Comparison of ENCODE assay signal across 18 cellular contexts in the genomic region with DNA sequence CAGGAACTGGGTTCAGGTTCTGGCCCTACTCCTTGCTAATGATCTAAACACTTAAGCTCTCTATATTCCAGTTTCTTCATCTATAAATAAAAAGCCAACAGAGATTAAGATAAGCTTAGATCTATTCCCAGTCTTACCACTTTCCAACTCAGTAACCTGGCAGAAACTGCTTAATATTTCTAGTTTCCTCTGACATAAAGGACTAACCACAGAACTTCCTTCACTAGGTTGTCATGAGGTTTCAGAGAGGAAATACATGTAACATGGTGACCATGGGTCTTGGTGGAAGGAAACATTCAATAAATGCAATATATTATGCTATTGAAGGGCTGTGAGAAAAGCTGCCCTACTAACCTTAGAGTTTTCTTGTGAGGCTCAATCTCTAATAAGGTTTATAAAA.
A peak's percentile ranks its signal among the peaks of the same experiment; 100 is the strongest.
DNase-seq lines count a peak whose midpoint lies in the region; ATAC-seq lines count a peak whose summit lies in the region.
"Had no signal": no experiment of that assay in that cellular context is flagged by ENCODE, and none has a peak within 500 bp of the region (broad histone marks: within the 10 kb centered on the region; RNA-seq: fewer than 3 reads in every experiment).

No MANE protein-coding gene starts in this region.

- H3K23ac ChIP-seq in neuronal stem cell (ENCODE audit: low read depth, low read length, poor library complexity), result no peak overlapping the region

- H2BK15ac ChIP-seq in neuronal stem cell (ENCODE audit: low read length), result no peak overlapping the region

- H3K36me3 Mint-ChIP-seq in activated naive CD4-positive, alpha-beta T cell treated with anti-CD3 and anti-CD28 coated beads, Interleukin-2, amount 50 U/mL, for 72 hours, result no peaks in the 10 kb centered on the region
- no peaks in the 10 kb centered on the region for H3K36me3 Mint-ChIP-seq in activated CD4-positive, alpha-beta memory T cell treated with anti-CD3 and anti-CD28 coated beads, Interleukin-2, amount 10 ng/mL, durations not matched to agents 7 days and 5 days (ENCODE audit: low read depth)

- H3K9me3 ChIP-seq in BLaER1, result no peaks in the 10 kb centered on the region
- H3K9me3 ChIP-seq in neuronal stem cell (replicated peaks in 1 of 2; ENCODE audit: control insufficient read depth in 2 of 2, insufficient read depth in 1 of 2, low read depth in 1 of 2, low read length in 2 of 2), result no peaks in the 10 kb centered on the region
- H3K9me3 ChIP-seq: A549 had no signal

- H3K9ac ChIP-seq in BLaER1 (no peak overlapping the region), neuronal stem cell (ENCODE audit: low read depth, low read length, poor library complexity) (no peak overlapping the region)

- H4K20me1 ChIP-seq in BLaER1, result no peaks in the 10 kb centered on the region

- H2AFZ ChIP-seq in neuronal stem cell (ENCODE audit: low read length), result no peak overlapping the region

- POLR2A ChIA-PET in activated CD4-positive, alpha-beta memory T cell treated with anti-CD3 and anti-CD28 coated beads, Interleukin-2, amount 10 ng/mL, durations not matched to agents 7 days and 5 days (lab: Charles Lee), result no interaction called here

- H3K36me3 ChIP-seq in BLaER1 (no peaks in the 10 kb centered on the region), neuronal stem cell (replicated peaks in 1 of 2; ENCODE audit: control insufficient read depth in 2 of 2, insufficient read depth in 2 of 2, low read length in 2 of 2) (no peaks in the 10 kb centered on the region)

- CTCF ChIA-PET in activated CD4-positive, alpha-beta memory T cell treated with anti-CD3 and anti-CD28 coated beads, Interleukin-2, amount 10 ng/mL, durations not matched to agents 7 days and 5 days (lab: Charles Lee), result no interaction called here

- H4K8ac ChIP-seq in neuronal stem cell (ENCODE audit: low read depth, low read length), result no peak overlapping the region

- no peak overlapping the region for H3K14ac ChIP-seq in neuronal stem cell (ENCODE audit: low read length)

- peak overlapping the region; percentile 7 for H3K4me2 ChIP-seq in BLaER1
- H3K4me2 ChIP-seq in neuronal stem cell (ENCODE audit: insufficient read depth, low read length, poor library complexity, severe bottlenecking), result no peak overlapping the region
- H3K4me2 ChIP-seq: A549 had no signal

- peak; percentile 60 for ATAC-seq in GM19328 (IDR thresholded peaks at IDR 0.05; ENCODE audit: unreplicated experiment)
- peak; percentile 50 for ATAC-seq in HG02610 (IDR thresholded peaks at IDR 0.05; ENCODE audit: unreplicated experiment)
- ATAC-seq in HG03442 (IDR thresholded peaks at IDR 0.05; ENCODE audit: unreplicated experiment), result peak; percentile 55
- ATAC-seq in activated naive CD4-positive, alpha-beta T cell treated with anti-CD3 and anti-CD28 coated beads, Interleukin-2, amount 50 U/mL, for 72 hours, result no peak
- ATAC-seq: A549; activated CD4-positive, alpha-beta T cell treated with anti-CD3 and anti-CD28 coated beads for 36 hours; stimulated activated naive CD8-positive, alpha-beta T cell treated with anti-CD3 and anti-CD28 coated beads, Interleukin-15, amount 100 ng/mL, for 72 hours had no signal

- no peak overlapping the region for H2BK120ac ChIP-seq in neuronal stem cell (ENCODE audit: low read depth, low read length)

- H2AK5ac ChIP-seq in neuronal stem cell (ENCODE audit: low read depth, low read length), result no peak overlapping the region

- H3K27ac ChIP-seq in BLaER1 (no peak overlapping the region), neuronal stem cell (replicated peaks; ENCODE audit: low read length) (no peak overlapping the region)
- H3K27ac ChIP-seq: A549, epithelial cell of prostate had no signal

- H3K4me3 ChIP-seq in BLaER1 (no peak overlapping the region), neuronal stem cell (ENCODE audit: low read length in 2 of 2) (no peak overlapping the region)
- H3K4me3 ChIP-seq: A549 had no signal

- H3K79me1 ChIP-seq in neuronal stem cell (ENCODE audit: low read depth, low read length), result no peaks in the 10 kb centered on the region

- no peaks in the 10 kb centered on the region for H3K27me3 Mint-ChIP-seq in activated CD4-positive, alpha-beta memory T cell treated with anti-CD3 and anti-CD28 coated beads, Interleukin-2, amount 10 ng/mL, durations not matched to agents 7 days and 5 days
- H3K27me3 Mint-ChIP-seq: activated CD4-positive, alpha-beta T cell treated with anti-CD3 and anti-CD28 coated beads for 36 hours; stimulated activated naive CD8-positive, alpha-beta T cell treated with anti-CD3 and anti-CD28 coated beads, Interleukin-15, amount 100 ng/mL, for 72 hours had no signal

- H3K4ac ChIP-seq in neuronal stem cell (ENCODE audit: low read length), result no peak overlapping the region

- H3K4me3 Mint-ChIP-seq in activated CD4-positive, alpha-beta memory T cell treated with anti-CD3 and anti-CD28 coated beads, Interleukin-2, amount 10 ng/mL, durations not matched to agents 7 days and 5 days, result no peak overlapping the region
- H3K4me3 Mint-ChIP-seq: activated CD4-positive, alpha-beta T cell treated with anti-CD3 and anti-CD28 coated beads for 36 hours; stimulated activated naive CD8-positive, alpha-beta T cell treated with anti-CD3 and anti-CD28 coated beads, Interleukin-15, amount 100 ng/mL, for 72 hours had no signal

- H3K9me3 Mint-ChIP-seq in activated naive CD4-positive, alpha-beta T cell treated with anti-CD3 and anti-CD28 coated beads, Interleukin-2, amount 50 U/mL, for 72 hours, result no peaks in the 10 kb centered on the region
- H3K9me3 Mint-ChIP-seq in activated CD4-positive, alpha-beta memory T cell treated with anti-CD3 and anti-CD28 coated beads, Interleukin-2, amount 10 ng/mL, durations not matched to agents 7 days and 5 days, result no peaks in the 10 kb centered on the region
- H3K9me3 Mint-ChIP-seq: stimulated activated naive CD8-positive, alpha-beta T cell treated with anti-CD3 and anti-CD28 coated beads, Interleukin-15, amount 100 ng/mL, for 72 hours had no signal

- H3K4me1 Mint-ChIP-seq in activated CD4-positive, alpha-beta memory T cell treated with anti-CD3 and anti-CD28 coated beads, Interleukin-2, amount 10 ng/mL, durations not matched to agents 7 days and 5 days, result no peaks in the 10 kb centered on the region
- H3K4me1 Mint-ChIP-seq: activated CD4-positive, alpha-beta T cell treated with anti-CD3 and anti-CD28 coated beads for 36 hours; stimulated activated naive CD8-positive, alpha-beta T cell treated with anti-CD3 and anti-CD28 coated beads, Interleukin-15, amount 100 ng/mL, for 72 hours had no signal

- no peak overlapping the region for H2BK12ac ChIP-seq in neuronal stem cell (ENCODE audit: low read length)

- H3K27me3 ChIP-seq in BLaER1 (no peaks in the 10 kb centered on the region), neuronal stem cell (ENCODE audit: control insufficient read depth in 3 of 3, insufficient read depth in 3 of 3, low read depth in 1 of 3, low read length in 3 of 3) (no peaks in the 10 kb centered on the region)

- no peak for DNase-seq in activated naive CD4-positive, alpha-beta T cell treated with anti-CD3 and anti-CD28 coated beads, Interleukin-2, amount 50 U/mL, for 72 hours (ENCODE audit: low spot score in 2 of 2)
- DNase-seq in activated CD4-positive, alpha-beta memory T cell treated with anti-CD3 and anti-CD28 coated beads, Interleukin-2, amount 10 ng/mL, durations not matched to agents 7 days and 5 days, result no peak
- no peak for DNase-seq in DMS53 (lab: John Stamatoyannopoulos, UW)
- DNase-seq in neuronal stem cell (ENCODE audit: low spot score), result no peak
- DNase-seq: activated CD4-positive, alpha-beta T cell treated with anti-CD3 and anti-CD28 coated beads for 36 hours; central memory CD4-positive, alpha-beta T cell; hypothalamus; mesenchymal stem cell; NCI-H1436; NCI-H82; stimulated activated CD4-positive, alpha-beta T cell treated with anti-CD3 and anti-CD28 coated beads, Interleukin-4, amount 100 ng/mL, for 1 hour; stimulated activated naive CD8-positive, alpha-beta T cell treated with anti-CD3 and anti-CD28 coated beads, Interleukin-15, amount 100 ng/mL, for 72 hours had no signal

- H3K27ac Mint-ChIP-seq in activated naive CD4-positive, alpha-beta T cell treated with anti-CD3 and anti-CD28 coated beads, Interleukin-2, amount 50 U/mL, for 72 hours, result no peak overlapping the region
- no peak overlapping the region for H3K27ac Mint-ChIP-seq in activated CD4-positive, alpha-beta memory T cell treated with anti-CD3 and anti-CD28 coated beads, Interleukin-2, amount 10 ng/mL, durations not matched to agents 7 days and 5 days
- H3K27ac Mint-ChIP-seq: activated CD4-positive, alpha-beta T cell treated with anti-CD3 and anti-CD28 coated beads for 36 hours; stimulated activated naive CD8-positive, alpha-beta T cell treated with anti-CD3 and anti-CD28 coated beads, Interleukin-15, amount 100 ng/mL, for 72 hours had no signal

- H4K91ac ChIP-seq in neuronal stem cell (ENCODE audit: low read depth, low read length, poor library complexity), result no peak overlapping the region

- peaks cover 15% of the 10 kb centered on the region for H3K4me1 ChIP-seq in BLaER1
- peaks cover 0 to 2% of the 10 kb centered on the region in 2 donors for H3K4me1 ChIP-seq in neuronal stem cell (ENCODE audit: control insufficient read depth in 2 of 2, insufficient read depth in 1 of 2, low read depth in 1 of 2, low read length in 2 of 2)
- H3K4me1 ChIP-seq: A549 had no signal

- no peak overlapping the region for H2BK5ac ChIP-seq in neuronal stem cell (ENCODE audit: low read length)

- H3K18ac ChIP-seq in neuronal stem cell (ENCODE audit: low read length), result no peak overlapping the region

Comparison
In these comparisons a context has a peak if more than half of its experiments do, and no peak if none do; other contexts are left out.
1. ATAC-seq: peak in GM19328 (single experiment), HG02610 (single experiment) and HG03442 (single experiment); none in activated naive CD4-positive, alpha-beta T cell treated with anti-CD3 and anti-CD28 coated beads, Interleukin-2, amount 50 U/mL, for 72 hours (0 of 2).